1 cellular context compared by ENCODE assay signal in genomic region chr9:109254317-109254716, GRCh38.
TF ChIP-seq lines count a peak whose summit lies in the region.

No MANE protein-coding gene starts in this region.

TF ChIP-seq in WTC11, 78 proteins besides CTCF, POLR2A, EP300 and RAD21 (continued from another document):
- TF ChIP-seq TEAD1 (CRISPR knock-in tag; IDR thresholded peaks at IDR 0.05) (no peak), ZNF512 (CRISPR knock-in tag; IDR thresholded peaks at IDR 0.05; ENCODE audit: borderline replicate concordance) (no peak), FOXJ3 (CRISPR knock-in tag; IDR thresholded peaks at IDR 0.05; ENCODE audit: borderline replicate concordance) (no peak), STAT6 (CRISPR knock-in tag; conservative IDR thresholded peaks at IDR 0.05; ENCODE audit: low read depth) (no peak), IRF1 (CRISPR knock-in tag; IDR thresholded peaks at IDR 0.05) (no peak), FOXK1 (CRISPR knock-in tag; IDR thresholded peaks at IDR 0.05) (no peak), ZNF281 (CRISPR knock-in tag; IDR thresholded peaks at IDR 0.05) (no peak), ZNF416 (CRISPR knock-in tag; IDR thresholded peaks at IDR 0.05) (no peak), IRF2 (CRISPR knock-in tag; IDR thresholded peaks at IDR 0.05; ENCODE audit: borderline replicate concordance, low read depth) (no peak), HMGA2 (CRISPR knock-in tag; IDR thresholded peaks at IDR 0.05) (no peak), E2F1 (CRISPR knock-in tag; IDR thresholded peaks at IDR 0.05) (no peak), E2F5 (CRISPR knock-in tag; IDR thresholded peaks at IDR 0.05) (no peak)
